ENCODE assay signal across 31 cellular contexts in genomic region chr4:118894034-118894433, GRCh38. TPM values are rescaled to one million over a fixed set of nuclear protein-coding genes. Genes with fewer than 3 reads are reported as not detected.
DNase-seq lines count a peak whose midpoint lies in the region; ATAC-seq and TF ChIP-seq lines count a peak whose summit lies in the region.
"Had no signal": no experiment of that assay in that cellular context is flagged by ENCODE, and none has a peak within 500 bp of the region (broad histone marks: within the 10 kb centered on the region; RNA-seq: fewer than 3 reads in every experiment).

No MANE protein-coding gene starts in this region.

- TF ChIP-seq EP300 in stomach (IDR thresholded peaks at IDR 0.05), result no peak

- 41 to 53% (median 45%) methylated on average over 3 of the region's 3 CpGs for WGBS in heart left ventricle, 4 donors
- WGBS in stomach, 5 donors, result 74 to 93% (median 82%) methylated on average over 3 of the region's 3 CpGs

- peak overlapping the region in 9 of 12 donors; percentile 7 to 82 (median 72) for H3K4me3 ChIP-seq in heart left ventricle
- peak overlapping the region in 1 of 2 donors; percentile 25 for H3K4me3 ChIP-seq in muscle layer of colon (ENCODE audit: low read depth in 1 of 2, low read length in 2 of 2)
- H3K4me3 ChIP-seq in stomach, result peak overlapping the region in 2 of 4 donors; percentile 3 to 10
- H3K4me3 ChIP-seq: cardiac muscle cell, colonic mucosa, GM23338, hepatocyte, right lobe of liver, SJSA1, upper lobe of left lung had no signal

- H3K27ac ChIP-seq in heart left ventricle (peak overlapping the region; percentile 47 to 93 (median 88)), muscle layer of colon (ENCODE audit: low read depth, low read length) (peak overlapping the region; percentile 73), stomach (peak overlapping the region in 4 of 5 donors; percentile 59 to 85 (median 73))
- H3K27ac ChIP-seq: colonic mucosa, hepatocyte, parathyroid adenoma, right lobe of liver, SJSA1, upper lobe of left lung had no signal

- TF ChIP-seq POLR2A in heart left ventricle (IDR thresholded peaks at IDR 0.05), result no peak
- no peak for TF ChIP-seq POLR2A in stomach (IDR thresholded peaks at IDR 0.05)

- no peaks in the 10 kb centered on the region for H3K36me3 ChIP-seq in heart left ventricle
- H3K36me3 ChIP-seq in muscle layer of colon (ENCODE audit: insufficient read depth, low read length), result no peaks in the 10 kb centered on the region
- H3K36me3 ChIP-seq in stomach, result no peaks in the 10 kb centered on the region
- H3K36me3 ChIP-seq: cardiac muscle cell, colonic mucosa, right lobe of liver, SJSA1, upper lobe of left lung had no signal

- peak in 3 of 4 donors; percentile 17 to 62 (median 40) for ATAC-seq in heart left ventricle
- ATAC-seq in left cardiac atrium, result no peak
- ATAC-seq in GM18517 (IDR thresholded peaks at IDR 0.05; ENCODE audit: unreplicated experiment), result no peak
- ATAC-seq: GM23338; right lobe of liver; stimulated activated naive CD8-positive, alpha-beta T cell treated with anti-CD3 and anti-CD28 coated beads, Interleukin-15, amount 100 ng/mL, for 72 hours; WTC11 had no signal

- H3K9me3 ChIP-seq in heart left ventricle, result no peaks in the 10 kb centered on the region
- H3K9me3 ChIP-seq in muscle layer of colon (ENCODE audit: low read length), result no peaks in the 10 kb centered on the region
- no peaks in the 10 kb centered on the region for H3K9me3 ChIP-seq in stomach
- H3K9me3 ChIP-seq: colonic mucosa, right lobe of liver, SJSA1, upper lobe of left lung had no signal

- H3K9ac ChIP-seq in muscle layer of colon (ENCODE audit: low read length), result peak overlapping the region; percentile 28
- H3K9ac ChIP-seq: parathyroid adenoma had no signal

- intact Hi-C loops in heart left ventricle (cut with DNase I) (loop anchor here in 6 of 10 donors (5.0 to 10.0 kb wide), 4 partner anchors 71 to 149 kb away; no protein-coding TSS in a partner anchor), left cardiac atrium (cut with DNase I) (no loop called here), stomach (cut with DNase I; ENCODE audit: low total_unique reads) (no loop called here)

- H3K4me1 ChIP-seq in heart left ventricle (peaks cover 0 to 55% (median 30%) of the 10 kb centered on the region in 12 donors), muscle layer of colon (ENCODE audit: insufficient read depth, low read length) (peaks cover 45% of the 10 kb centered on the region), stomach (peaks cover 0 to 19% (median 5%) of the 10 kb centered on the region in 4 donors)
- H3K4me1 ChIP-seq: colonic mucosa, parathyroid adenoma, right lobe of liver had no signal

- H3K27me3 ChIP-seq in heart left ventricle, result peaks cover 0 to 4% (median 0%) of the 10 kb centered on the region in 9 donors
- no peaks in the 10 kb centered on the region for H3K27me3 ChIP-seq in muscle layer of colon (ENCODE audit: control insufficient read depth in 1 of 2, insufficient read depth in 2 of 2, low read length in 2 of 2)
- peaks cover 0 to 2% (median 0%) of the 10 kb centered on the region in 3 donors for H3K27me3 ChIP-seq in stomach
- H3K27me3 ChIP-seq: cardiac muscle cell, colonic mucosa, hepatocyte, SJSA1, upper lobe of left lung had no signal

- no peak for TF ChIP-seq CTCF in heart left ventricle (IDR thresholded peaks at IDR 0.05)
- TF ChIP-seq CTCF in stomach (IDR thresholded peaks at IDR 0.05), result no peak

- peak in 1 of 5 donors; percentile 51 for DNase-seq in heart left ventricle
- DNase-seq in left cardiac atrium, result no peak
- no peak for DNase-seq in stomach
- no peak for DNase-seq in DMS114 treated with DMSO at 0.1 percent for 48 hours (lab: John Stamatoyannopoulos, UW; ENCODE audit: unreplicated experiment)
- no peak for DNase-seq in Kasumi-1 (lab: John Stamatoyannopoulos, UW)
- no peak for DNase-seq in D341Med (ENCODE audit: low spot score)
- DNase-seq: activated CD4-positive, alpha-beta T cell treated with anti-CD3 and anti-CD28 coated beads, Interleukin-2, amount 10 ng/mL, durations not matched to agents 24 days and 14 days; activated effector memory CD4-positive, alpha-beta T cell treated with anti-CD3 and anti-CD28 coated beads, Interleukin-2, amount 50 U/mL, for 16 hours; activated T-cell treated with anti-CD3 and anti-CD28 coated beads, Interleukin-2, amount 50 U/mL, for 1 hour; anterior cingulate cortex; colonic mucosa; DND-41; effector CD8-positive, alpha-beta T cell; foreskin fibroblast; GF-D8; NCI-H2107; NCI-H446 treated with DMSO at 0.1 percent for 48 hours; right lobe of liver; stimulated activated CD4-positive, alpha-beta T cell treated with anti-CD3 and anti-CD28 coated beads, Interleukin-12 subunit alpha, Interleukin-12 subunit beta, amount 100 ng/mL, for 4 hours; stimulated activated CD4-positive, alpha-beta T cell treated with anti-CD3 and anti-CD28 coated beads, Interleukin-2, amount 100 ng/mL, for 48 hours; stimulated activated naive CD8-positive, alpha-beta T cell treated with anti-CD3 and anti-CD28 coated beads, Interleukin-15, amount 100 ng/mL, for 72 hours; T-helper 1 cell; upper lobe of left lung had no signal

RNA-seq across cellular contexts. Expression of gene SYNPO2, which starts 5.4 kb away (rescaled TPM):
- total RNA-seq in heart left ventricle (100 to 1,000 TPM; 151 to 290 (median 247) TPM), left cardiac atrium (10 to 100 TPM; 67.6 to 94.4 TPM), stomach (100 to 1,000 TPM; 114 to 644 (median 427) TPM)
- polyA plus RNA-seq in heart left ventricle (10 to 100 TPM; 31.2 to 72.4 TPM), stomach (10 to 100 TPM; 24.8 to 83.4 (median 34.5) TPM)

RNA-seq across cellular contexts. Expression of gene SEC24D, which starts 58.1 kb away (rescaled TPM):
- total RNA-seq in heart left ventricle (10 to 100 TPM; 13.3 to 36.4 (median 14.8) TPM), left cardiac atrium (10 to 100 TPM; 23.6 to 42.7 TPM), stomach (100 to 1,000 TPM in 1 of 5 donors, 10 to 100 TPM in 4; 25.9 to 132 (median 55.8) TPM)
- polyA plus RNA-seq in heart left ventricle (10 to 100 TPM in 1 of 2 donors, 1 to 10 TPM in 1; 3.1 to 19.0 TPM), stomach (10 to 100 TPM in 2 of 3 donors, 1 to 10 TPM in 1; 6.7 to 19.6 (median 17.4) TPM)

Comparison
In these comparisons a context has a peak if more than half of its experiments do, and no peak if none do; other contexts are left out.
1. ATAC-seq: peak in heart left ventricle (3 of 4); none in left cardiac atrium (0 of 2) and GM18517 (single experiment).
2. intact Hi-C loops: an anchor here in heart left ventricle (5.0 to 10.0 kb wide); none called in left cardiac atrium and stomach.
3. Peak in every context shown above with its lines, with median percentiles within 50 percentile points of each other: H3K27ac ChIP-seq.